Comparison of ENCODE assay signal across 28 cellular contexts in genomic region chr13:44601596-44601995, GRCh38.
"Had no signal": no experiment of that assay in that cellular context is flagged by ENCODE, and none has a peak within 500 bp of the region (broad histone marks: within the 10 kb centered on the region; RNA-seq: fewer than 3 reads in every experiment).

No MANE protein-coding gene starts in this region.

- ATAC-seq: activated naive CD4-positive, alpha-beta T cell treated with anti-CD3 and anti-CD28 coated beads, Interleukin-2, amount 50 U/mL, for 72 hours; activated T-cell treated with anti-CD3 and anti-CD28 coated beads, Interleukin-2, amount 50 U/mL, for 4 hours; body of pancreas; Panc1 had no signal

- H3K4me3 Mint-ChIP-seq: activated CD4-positive, alpha-beta memory T cell treated with anti-CD3 and anti-CD28 coated beads for 36 hours; activated naive CD4-positive, alpha-beta T cell treated with anti-CD3 and anti-CD28 coated beads for 36 hours; activated T-cell treated with anti-CD3 and anti-CD28 coated beads, Interleukin-2, amount 50 U/mL, for 4 hours; activated T-helper 1 cell treated with anti-CD3 and anti-CD28 coated beads, Interleukin-12 subunit alpha, Interleukin-12 subunit beta, Interleukin-2, Interleukin-4 antibody, amounts not matched to agents 30 ng/mL and 10 ng/mL and 1 ng/mL, durations not matched to agents 14 hours and 24 hours and 36 hours had no signal

- H3K36me3 ChIP-seq: adrenal gland, breast epithelium, MG63, SJCRH30, WERI-Rb-1 had no signal

- H3K36me3 Mint-ChIP-seq: activated CD4-positive, alpha-beta memory T cell treated with anti-CD3 and anti-CD28 coated beads for 36 hours; activated naive CD4-positive, alpha-beta T cell treated with anti-CD3 and anti-CD28 coated beads, Interleukin-2, amount 50 U/mL, for 72 hours had no signal

- H3K9me3 Mint-ChIP-seq: activated CD4-positive, alpha-beta memory T cell treated with anti-CD3 and anti-CD28 coated beads for 36 hours; activated naive CD4-positive, alpha-beta T cell treated with anti-CD3 and anti-CD28 coated beads for 36 hours; activated naive CD4-positive, alpha-beta T cell treated with anti-CD3 and anti-CD28 coated beads, Interleukin-2, amount 50 U/mL, for 72 hours; activated T-helper 1 cell treated with anti-CD3 and anti-CD28 coated beads, Interleukin-12 subunit alpha, Interleukin-12 subunit beta, Interleukin-2, Interleukin-4 antibody, amounts not matched to agents 30 ng/mL and 10 ng/mL and 1 ng/mL, durations not matched to agents 14 hours and 24 hours and 36 hours had no signal

- H3K27me3 ChIP-seq: adrenal gland, body of pancreas, breast epithelium, MG63, SJCRH30 had no signal

- H3K27ac ChIP-seq: adrenal gland, body of pancreas, breast epithelium, SJCRH30, SK-N-MC, WERI-Rb-1 had no signal

- H3K9me3 ChIP-seq: adrenal gland, body of pancreas, breast epithelium, MG63, SJCRH30 had no signal

- H3K4me1 ChIP-seq: adrenal gland, body of pancreas, breast epithelium, SJCRH30 had no signal

- H3K27ac Mint-ChIP-seq: activated CD4-positive, alpha-beta memory T cell treated with anti-CD3 and anti-CD28 coated beads for 36 hours; activated naive CD4-positive, alpha-beta T cell treated with anti-CD3 and anti-CD28 coated beads for 36 hours; activated naive CD4-positive, alpha-beta T cell treated with anti-CD3 and anti-CD28 coated beads, Interleukin-2, amount 50 U/mL, for 72 hours; activated T-helper 1 cell treated with anti-CD3 and anti-CD28 coated beads, Interleukin-12 subunit alpha, Interleukin-12 subunit beta, Interleukin-2, Interleukin-4 antibody, amounts not matched to agents 30 ng/mL and 10 ng/mL and 1 ng/mL, durations not matched to agents 14 hours and 24 hours and 36 hours had no signal

- DNase-seq: activated CD4-positive, alpha-beta memory T cell treated with anti-CD3 and anti-CD28 coated beads for 36 hours; activated CD4-positive, alpha-beta T cell treated with anti-CD3 and anti-CD28 coated beads, Interleukin-2, amount 50 U/mL, for 1 hour; activated CD8-positive, alpha-beta memory T cell treated with anti-CD3 and anti-CD28 coated beads, Interleukin-2, amount 50 U/mL, for 4 hours; activated gamma-delta T cell treated with Interleukin-2 at 50 U/mL for 16 hours; activated naive CD4-positive, alpha-beta T cell treated with anti-CD3 and anti-CD28 coated beads for 36 hours; activated T-cell treated with anti-CD3 and anti-CD28 coated beads for 4 hours; activated T-cell treated with anti-CD3 and anti-CD28 coated beads, Interleukin-2, amount 50 U/mL, for 4 hours; adrenal gland; body of pancreas; caudate nucleus; cerebellar nuclear complex; Karpas-422; KBM-7; MG63; NCI-H1048; NCI-H187 treated with DMSO at 0.1 percent for 48 hours; NCI-H2081; NCI-H345; NCI-H524 treated with DMSO at 0.1 percent for 48 hours; SHP77; SJCRH30; T1000; WERI-Rb-1 had no signal

- H3K4me3 ChIP-seq: adrenal gland, body of pancreas, breast epithelium, MG63, SJCRH30, SK-N-MC had no signal
